ENCODE assay signal across 2 cellular contexts in the genomic region with DNA sequence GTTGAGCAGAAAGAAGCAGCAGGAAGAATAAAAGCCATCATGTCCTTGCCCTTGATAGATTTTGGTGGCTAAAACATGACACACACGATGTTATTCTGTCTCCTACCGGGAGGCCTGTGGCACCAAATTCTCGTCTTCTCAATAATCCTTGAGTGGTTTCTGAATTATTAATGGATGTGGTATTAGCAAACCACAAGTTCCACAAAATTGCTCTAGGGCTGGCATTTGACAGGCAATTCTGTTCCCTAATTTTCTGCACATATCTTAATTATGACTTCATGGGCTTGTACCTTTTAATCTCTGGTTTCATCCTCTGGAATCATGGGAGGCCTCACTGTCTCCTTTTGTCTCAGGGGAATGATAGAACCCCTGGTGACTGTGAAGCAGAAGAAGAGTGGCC.
TF ChIP-seq lines count a peak whose summit lies in the region.

No MANE protein-coding gene starts in this region.

TF ChIP-seq in GM23338, 12 proteins besides CTCF, POLR2A, EP300 and RAD21 (continues in another document):
- TF ChIP-seq ZNF114 (CRISPR knock-in tag; IDR thresholded peaks at IDR 0.05) (no peak), EZH2phosphoT487 (IDR thresholded peaks at IDR 0.05; ENCODE audit: unreplicated experiment) (no peak), POLR2AphosphoS5 (IDR thresholded peaks at IDR 0.05; ENCODE audit: low read depth) (no peak), ZNF331 (CRISPR knock-in tag; IDR thresholded peaks at IDR 0.05; ENCODE audit: low read depth) (no peak), JUNB (IDR thresholded peaks at IDR 0.05; ENCODE audit: unreplicated experiment) (no peak), EZH2 (IDR thresholded peaks at IDR 0.05; ENCODE audit: low read depth, unreplicated experiment) (no peak), NANOG (IDR thresholded peaks at IDR 0.05; ENCODE audit: borderline replicate concordance) (no peak)
- TF ChIP-seq, protein P1, sequence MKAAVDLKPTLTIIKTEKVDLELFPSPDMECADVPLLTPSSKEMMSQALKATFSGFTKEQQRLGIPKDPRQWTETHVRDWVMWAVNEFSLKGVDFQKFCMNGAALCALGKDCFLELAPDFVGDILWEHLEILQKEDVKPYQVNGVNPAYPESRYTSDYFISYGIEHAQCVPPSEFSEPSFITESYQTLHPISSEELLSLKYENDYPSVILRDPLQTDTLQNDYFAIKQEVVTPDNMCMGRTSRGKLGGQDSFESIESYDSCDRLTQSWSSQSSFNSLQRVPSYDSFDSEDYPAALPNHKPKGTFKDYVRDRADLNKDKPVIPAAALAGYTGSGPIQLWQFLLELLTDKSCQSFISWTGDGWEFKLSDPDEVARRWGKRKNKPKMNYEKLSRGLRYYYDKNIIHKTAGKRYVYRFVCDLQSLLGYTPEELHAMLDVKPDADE (IDR thresholded peaks at IDR 0.05) = no peak
- TF ChIP-seq, protein P2, sequence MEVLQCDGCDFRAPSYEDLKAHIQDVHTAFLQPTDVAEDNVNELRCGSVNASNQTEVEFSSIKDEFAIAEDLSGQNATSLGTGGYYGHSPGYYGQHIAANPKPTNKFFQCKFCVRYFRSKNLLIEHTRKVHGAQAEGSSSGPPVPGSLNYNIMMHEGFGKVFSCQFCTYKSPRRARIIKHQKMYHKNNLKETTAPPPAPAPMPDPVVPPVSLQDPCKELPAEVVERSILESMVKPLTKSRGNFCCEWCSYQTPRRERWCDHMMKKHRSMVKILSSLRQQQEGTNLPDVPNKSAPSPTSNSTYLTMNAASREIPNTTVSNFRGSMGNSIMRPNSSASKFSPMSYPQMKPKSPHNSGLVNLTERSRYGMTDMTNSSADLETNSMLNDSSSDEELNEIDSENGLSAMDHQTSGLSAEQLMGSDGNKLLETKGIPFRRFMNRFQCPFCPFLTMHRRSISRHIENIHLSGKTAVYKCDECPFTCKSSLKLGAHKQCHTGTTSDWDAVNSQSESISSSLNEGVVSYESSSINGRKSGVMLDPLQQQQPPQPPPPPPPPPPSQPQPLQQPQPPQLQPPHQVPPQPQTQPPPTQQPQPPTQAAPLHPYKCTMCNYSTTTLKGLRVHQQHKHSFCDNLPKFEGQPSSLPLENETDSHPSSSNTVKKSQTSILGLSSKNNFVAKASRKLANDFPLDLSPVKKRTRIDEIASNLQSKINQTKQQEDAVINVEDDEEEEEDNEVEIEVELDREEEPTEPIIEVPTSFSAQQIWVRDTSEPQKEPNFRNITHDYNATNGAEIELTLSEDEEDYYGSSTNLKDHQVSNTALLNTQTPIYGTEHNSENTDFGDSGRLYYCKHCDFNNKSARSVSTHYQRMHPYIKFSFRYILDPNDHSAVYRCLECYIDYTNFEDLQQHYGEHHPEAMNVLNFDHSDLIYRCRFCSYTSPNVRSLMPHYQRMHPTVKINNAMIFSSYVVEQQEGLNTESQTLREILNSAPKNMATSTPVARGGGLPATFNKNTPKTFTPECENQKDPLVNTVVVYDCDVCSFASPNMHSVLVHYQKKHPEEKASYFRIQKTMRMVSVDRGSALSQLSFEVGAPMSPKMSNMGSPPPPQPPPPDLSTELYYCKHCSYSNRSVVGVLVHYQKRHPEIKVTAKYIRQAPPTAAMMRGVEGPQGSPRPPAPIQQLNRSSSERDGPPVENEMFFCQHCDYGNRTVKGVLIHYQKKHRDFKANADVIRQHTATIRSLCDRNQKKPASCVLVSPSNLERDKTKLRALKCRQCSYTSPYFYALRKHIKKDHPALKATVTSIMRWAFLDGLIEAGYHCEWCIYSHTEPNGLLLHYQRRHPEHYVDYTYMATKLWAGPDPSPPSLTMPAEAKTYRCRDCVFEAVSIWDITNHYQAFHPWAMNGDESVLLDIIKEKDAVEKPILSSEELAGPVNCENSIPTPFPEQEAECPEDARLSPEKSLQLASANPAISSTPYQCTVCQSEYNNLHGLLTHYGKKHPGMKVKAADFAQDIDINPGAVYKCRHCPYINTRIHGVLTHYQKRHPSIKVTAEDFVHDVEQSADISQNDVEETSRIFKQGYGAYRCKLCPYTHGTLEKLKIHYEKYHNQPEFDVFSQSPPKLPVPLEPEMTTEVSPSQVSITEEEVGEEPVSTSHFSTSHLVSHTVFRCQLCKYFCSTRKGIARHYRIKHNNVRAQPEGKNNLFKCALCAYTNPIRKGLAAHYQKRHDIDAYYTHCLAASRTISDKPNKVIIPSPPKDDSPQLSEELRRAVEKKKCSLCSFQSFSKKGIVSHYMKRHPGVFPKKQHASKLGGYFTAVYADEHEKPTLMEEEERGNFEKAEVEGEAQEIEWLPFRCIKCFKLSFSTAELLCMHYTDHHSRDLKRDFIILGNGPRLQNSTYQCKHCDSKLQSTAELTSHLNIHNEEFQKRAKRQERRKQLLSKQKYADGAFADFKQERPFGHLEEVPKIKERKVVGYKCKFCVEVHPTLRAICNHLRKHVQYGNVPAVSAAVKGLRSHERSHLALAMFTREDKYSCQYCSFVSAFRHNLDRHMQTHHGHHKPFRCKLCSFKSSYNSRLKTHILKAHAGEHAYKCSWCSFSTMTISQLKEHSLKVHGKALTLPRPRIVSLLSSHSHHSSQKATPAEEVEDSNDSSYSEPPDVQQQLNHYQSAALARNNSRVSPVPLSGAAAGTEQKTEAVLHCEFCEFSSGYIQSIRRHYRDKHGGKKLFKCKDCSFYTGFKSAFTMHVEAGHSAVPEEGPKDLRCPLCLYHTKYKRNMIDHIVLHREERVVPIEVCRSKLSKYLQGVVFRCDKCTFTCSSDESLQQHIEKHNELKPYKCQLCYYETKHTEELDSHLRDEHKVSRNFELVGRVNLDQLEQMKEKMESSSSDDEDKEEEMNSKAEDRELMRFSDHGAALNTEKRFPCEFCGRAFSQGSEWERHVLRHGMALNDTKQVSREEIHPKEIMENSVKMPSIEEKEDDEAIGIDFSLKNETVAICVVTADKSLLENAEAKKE (CRISPR knock-in tag; IDR thresholded peaks at IDR 0.05) = no peak
- TF ChIP-seq, protein P3, sequence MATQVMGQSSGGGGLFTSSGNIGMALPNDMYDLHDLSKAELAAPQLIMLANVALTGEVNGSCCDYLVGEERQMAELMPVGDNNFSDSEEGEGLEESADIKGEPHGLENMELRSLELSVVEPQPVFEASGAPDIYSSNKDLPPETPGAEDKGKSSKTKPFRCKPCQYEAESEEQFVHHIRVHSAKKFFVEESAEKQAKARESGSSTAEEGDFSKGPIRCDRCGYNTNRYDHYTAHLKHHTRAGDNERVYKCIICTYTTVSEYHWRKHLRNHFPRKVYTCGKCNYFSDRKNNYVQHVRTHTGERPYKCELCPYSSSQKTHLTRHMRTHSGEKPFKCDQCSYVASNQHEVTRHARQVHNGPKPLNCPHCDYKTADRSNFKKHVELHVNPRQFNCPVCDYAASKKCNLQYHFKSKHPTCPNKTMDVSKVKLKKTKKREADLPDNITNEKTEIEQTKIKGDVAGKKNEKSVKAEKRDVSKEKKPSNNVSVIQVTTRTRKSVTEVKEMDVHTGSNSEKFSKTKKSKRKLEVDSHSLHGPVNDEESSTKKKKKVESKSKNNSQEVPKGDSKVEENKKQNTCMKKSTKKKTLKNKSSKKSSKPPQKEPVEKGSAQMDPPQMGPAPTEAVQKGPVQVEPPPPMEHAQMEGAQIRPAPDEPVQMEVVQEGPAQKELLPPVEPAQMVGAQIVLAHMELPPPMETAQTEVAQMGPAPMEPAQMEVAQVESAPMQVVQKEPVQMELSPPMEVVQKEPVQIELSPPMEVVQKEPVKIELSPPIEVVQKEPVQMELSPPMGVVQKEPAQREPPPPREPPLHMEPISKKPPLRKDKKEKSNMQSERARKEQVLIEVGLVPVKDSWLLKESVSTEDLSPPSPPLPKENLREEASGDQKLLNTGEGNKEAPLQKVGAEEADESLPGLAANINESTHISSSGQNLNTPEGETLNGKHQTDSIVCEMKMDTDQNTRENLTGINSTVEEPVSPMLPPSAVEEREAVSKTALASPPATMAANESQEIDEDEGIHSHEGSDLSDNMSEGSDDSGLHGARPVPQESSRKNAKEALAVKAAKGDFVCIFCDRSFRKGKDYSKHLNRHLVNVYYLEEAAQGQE (IDR thresholded peaks at IDR 0.05; ENCODE audit: unreplicated experiment) = no peak

TF ChIP-seq in HEK293T, 16 proteins besides CTCF, POLR2A, EP300 and RAD21:
- no peak for TF ChIP-seq BHLHE40 (IDR thresholded peaks at IDR 0.05; ENCODE audit: borderline replicate concordance)
- TF ChIP-seq FOXA1 (IDR thresholded peaks at IDR 0.05) = no peak
- TF ChIP-seq NFRKB (IDR thresholded peaks at IDR 0.05) = no peak
- TF ChIP-seq L3MBTL2 (conservative IDR thresholded peaks at IDR 0.05) = no peak
- TF ChIP-seq FOXM1 (IDR thresholded peaks at IDR 0.05; ENCODE audit: borderline replicate concordance) = no peak
- no peak for TF ChIP-seq ARNT (IDR thresholded peaks at IDR 0.05)
- TF ChIP-seq SP1 (IDR thresholded peaks at IDR 0.05) = no peak
- TF ChIP-seq ZNF384 (IDR thresholded peaks at IDR 0.05) = no peak
